ENCODE assay signal across 14 cellular contexts in genomic region chr17:77327181-77327565, GRCh38.
DNase-seq lines count a peak whose midpoint lies in the region; ATAC-seq and TF ChIP-seq lines count a peak whose summit lies in the region.
"Had no signal": no experiment of that assay in that cellular context is flagged by ENCODE, and none has a peak within 500 bp of the region (broad histone marks: within the 10 kb centered on the region; RNA-seq: fewer than 3 reads in every experiment).

No MANE protein-coding gene starts in this region.

- no peaks in the 10 kb centered on the region for H3K9me3 Mint-ChIP-seq in activated naive CD4-positive, alpha-beta T cell treated with anti-CD3 and anti-CD28 coated beads, Interleukin-2, amount 50 U/mL, for 24 hours
- H3K9me3 Mint-ChIP-seq: activated T-helper 17 cell treated with anti-CD3 and anti-CD28 coated beads, Interleukin-2, amount 50 U/mL, for 72 hours had no signal

- H3K27me3 ChIP-seq in lung (ENCODE audit: control insufficient read depth, insufficient read depth): no peaks in the 10 kb centered on the region
- H3K27me3 ChIP-seq in transverse colon: no peaks in the 10 kb centered on the region
- H3K27me3 ChIP-seq: testis had no signal

- H3K4me1 ChIP-seq in lung (ENCODE audit: control insufficient read depth in 2 of 2, insufficient read depth in 2 of 2, low read length in 2 of 2): peaks cover 0 to 30% of the 10 kb centered on the region in 2 donors
- H3K4me1 ChIP-seq in transverse colon: peaks cover 27 to 77% (median 68%) of the 10 kb centered on the region in 4 donors

- in situ Hi-C loops in transverse colon (cut with MboI; ENCODE audit: low pct_ligation_motif_present in 1 of 4, low pct_unique_long_range_greater_than_20kb in 1 of 4, low sequenced_read_pairs in 3 of 4): loop anchor here in 2 of 4 donors (25.0 kb wide), 2 partner anchors 110 to 160 kb away; no protein-coding TSS in a partner anchor

- H3K4me3 ChIP-seq in lung (no peak overlapping the region), transverse colon (no peak overlapping the region)
- H3K4me3 ChIP-seq: testis had no signal

- no peak overlapping the region for H3K27ac ChIP-seq in lung (ENCODE audit: low read depth in 1 of 2, low read length in 1 of 2)
- H3K27ac ChIP-seq in transverse colon: peak overlapping the region in 2 of 4 donors; percentile 15 to 87
- H3K27ac ChIP-seq: testis had no signal

- TF ChIP-seq CTCF in lung (IDR thresholded peaks at IDR 0.05; ENCODE audit: control extremely low read depth, extremely low read depth): no peak
- TF ChIP-seq CTCF in transverse colon (IDR thresholded peaks at IDR 0.05): no peak
- no peak for TF ChIP-seq CTCF in GM20000 (IDR thresholded peaks at IDR 0.05; ENCODE audit: extremely low read depth, missing control alignments)

- intact Hi-C loops in transverse colon (cut with DNase I; ENCODE audit: low total_unique reads): no loop called here

- peak overlapping the region; percentile 30 for H3K27ac Mint-ChIP-seq in activated naive CD4-positive, alpha-beta T cell treated with anti-CD3 and anti-CD28 coated beads, Interleukin-2, amount 50 U/mL, for 24 hours
- H3K27ac Mint-ChIP-seq: activated T-helper 17 cell treated with anti-CD3 and anti-CD28 coated beads, Interleukin-2, amount 50 U/mL, for 72 hours had no signal

- no peak for ATAC-seq in lung (ENCODE audit: insufficient read depth, low FRiP score)
- ATAC-seq: activated T-helper 17 cell treated with anti-CD3 and anti-CD28 coated beads, Interleukin-2, amount 50 U/mL, for 72 hours had no signal

- no peaks in the 10 kb centered on the region for H3K36me3 ChIP-seq in lung (ENCODE audit: control insufficient read depth in 2 of 2, insufficient read depth in 2 of 2, low read length in 2 of 2)
- no peaks in the 10 kb centered on the region for H3K36me3 ChIP-seq in transverse colon

- no peaks in the 10 kb centered on the region for H3K27me3 Mint-ChIP-seq in activated naive CD4-positive, alpha-beta T cell treated with anti-CD3 and anti-CD28 coated beads, Interleukin-2, amount 50 U/mL, for 24 hours
- H3K27me3 Mint-ChIP-seq: activated T-helper 17 cell treated with anti-CD3 and anti-CD28 coated beads, Interleukin-2, amount 50 U/mL, for 72 hours had no signal

- peaks cover 66% of the 10 kb centered on the region for H3K4me1 Mint-ChIP-seq in activated naive CD4-positive, alpha-beta T cell treated with anti-CD3 and anti-CD28 coated beads, Interleukin-2, amount 50 U/mL, for 24 hours

- H3K9me3 ChIP-seq in lung (ENCODE audit: control insufficient read depth in 2 of 2, insufficient read depth in 1 of 2, low read length in 1 of 2): no peaks in the 10 kb centered on the region
- no peaks in the 10 kb centered on the region for H3K9me3 ChIP-seq in transverse colon
- H3K9me3 ChIP-seq: testis had no signal

- no peak for TF ChIP-seq EP300 in transverse colon (IDR thresholded peaks at IDR 0.05; ENCODE audit: low read depth)

- no peaks in the 10 kb centered on the region for H3K36me3 Mint-ChIP-seq in activated naive CD4-positive, alpha-beta T cell treated with anti-CD3 and anti-CD28 coated beads, Interleukin-2, amount 50 U/mL, for 24 hours

- TF ChIP-seq POLR2A in transverse colon (IDR thresholded peaks at IDR 0.05): no peak

- no peak overlapping the region for H3K4me3 Mint-ChIP-seq in activated naive CD4-positive, alpha-beta T cell treated with anti-CD3 and anti-CD28 coated beads, Interleukin-2, amount 50 U/mL, for 24 hours
- H3K4me3 Mint-ChIP-seq: activated T-helper 17 cell treated with anti-CD3 and anti-CD28 coated beads, Interleukin-2, amount 50 U/mL, for 72 hours had no signal

- no peak for DNase-seq in activated naive CD4-positive, alpha-beta T cell treated with anti-CD3 and anti-CD28 coated beads, Interleukin-2, amount 50 U/mL, for 16 hours
- peak; percentile 48 for DNase-seq in activated CD8-positive, alpha-beta memory T cell treated with anti-CD3 and anti-CD28 coated beads, Interleukin-2, amount 50 U/mL, for 48 hours
- DNase-seq in lung (ENCODE audit: low spot score) (peak; percentile 27), transverse colon (peak; percentile 9), HUDEP-2 (lab: John Stamatoyannopoulos, UW; ENCODE audit: unreplicated experiment in 76 of 76) (no peak), NCI-H524 (lab: John Stamatoyannopoulos, UW) (no peak), GM20000 (ENCODE audit: low spot score) (no peak)
- DNase-seq: activated CD4-positive, alpha-beta T cell treated with anti-CD3 and anti-CD28 coated beads for 48 hours; Calu3; GDM1; stimulated activated CD4-positive, alpha-beta T cell treated with anti-CD3 and anti-CD28 coated beads, Interleukin-1b, Interleukin-23, amount 100 ng/mL, for 48 hours had no signal

- WGBS in lung, 2 donors: 95% methylated on average over 11 of the region's 11 CpGs
- WGBS in transverse colon (ENCODE audit: low coverage in 1 of 2), 2 donors: 83% methylated on average over 11 of the region's 11 CpGs; no CpG with 5 or more reads in 1 of the 2 donors

Comparison
In these comparisons a context has a peak if more than half of its experiments do, and no peak if none do; other contexts are left out.
1. DNase-seq: peak in activated CD8-positive, alpha-beta memory T cell treated with anti-CD3 and anti-CD28 coated beads, Interleukin-2, amount 50 U/mL, for 48 hours (single experiment), lung (single experiment) and transverse colon (single experiment); none in activated naive CD4-positive, alpha-beta T cell treated with anti-CD3 and anti-CD28 coated beads, Interleukin-2, amount 50 U/mL, for 16 hours (single experiment), HUDEP-2 (0 of 76), NCI-H524 (0 of 2) and GM20000 (single experiment).